In the genomic region with DNA sequence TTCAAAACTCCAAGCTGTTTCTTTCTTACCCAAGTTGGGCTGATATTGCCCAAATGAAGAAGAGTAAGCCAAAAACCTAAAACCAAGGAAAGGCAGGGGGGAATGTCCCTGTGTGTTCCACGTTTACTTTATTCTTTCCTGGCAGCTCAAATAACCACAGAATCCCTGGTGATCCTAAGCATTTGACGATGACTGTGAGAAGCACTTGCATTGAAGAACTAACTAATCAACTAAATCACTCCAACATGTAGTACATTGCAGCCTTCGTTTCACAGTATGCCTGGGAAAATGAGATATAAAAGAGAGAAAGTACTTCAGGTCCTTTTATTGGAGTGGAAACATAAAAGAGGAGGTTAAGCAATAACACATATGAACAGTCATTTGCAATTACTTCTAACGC, we compare ENCODE assay signal across 26 cellular contexts.
"Had no signal": no experiment of that assay in that cellular context is flagged by ENCODE, and none has a peak within 500 bp of the region (broad histone marks: within the 10 kb centered on the region; RNA-seq: fewer than 3 reads in every experiment).

No MANE protein-coding gene starts in this region.

- H3K9me3 ChIP-seq: esophagus squamous epithelium, gastrocnemius medialis, neutrophil, pancreas, right lobe of liver, testis, tibial artery had no signal

- H3K27me3 ChIP-seq: esophagus squamous epithelium, gastrocnemius medialis, neutrophil, pancreas, right lobe of liver, testis, tibial artery had no signal

- H3K27ac Mint-ChIP-seq: effector memory CD8-positive, alpha-beta T cell; memory B cell; natural killer cell; stimulated activated effector memory CD8-positive, alpha-beta T cell treated with anti-CD3 and anti-CD28 coated beads, Interleukin-12 subunit alpha, Interleukin-12 subunit beta, amount 100 ng/mL, for 72 hours; type B pancreatic cell had no signal

- H3K4me3 Mint-ChIP-seq: effector memory CD8-positive, alpha-beta T cell; memory B cell; natural killer cell; neural crest cell; stimulated activated effector memory CD8-positive, alpha-beta T cell treated with anti-CD3 and anti-CD28 coated beads, Interleukin-12 subunit alpha, Interleukin-12 subunit beta, amount 100 ng/mL, for 72 hours; type B pancreatic cell had no signal

- H3K36me3 Mint-ChIP-seq: memory B cell; natural killer cell; stimulated activated effector memory CD8-positive, alpha-beta T cell treated with anti-CD3 and anti-CD28 coated beads, Interleukin-12 subunit alpha, Interleukin-12 subunit beta, amount 100 ng/mL, for 72 hours; type B pancreatic cell had no signal

- H3K4me3 ChIP-seq: esophagus squamous epithelium, gastrocnemius medialis, lung, pancreas, right lobe of liver, smooth muscle cell, testis, tibial artery had no signal

- ATAC-seq: effector memory CD8-positive, alpha-beta T cell; gastrocnemius medialis; natural killer cell; pancreas; right lobe of liver; stimulated activated effector memory CD8-positive, alpha-beta T cell treated with anti-CD3 and anti-CD28 coated beads, Interleukin-12 subunit alpha, Interleukin-12 subunit beta, amount 100 ng/mL, for 72 hours had no signal

- FAIRE-seq: endometrium, keratinocyte, pancreas had no signal

- H3K36me3 ChIP-seq: esophagus squamous epithelium, gastrocnemius medialis, neutrophil, pancreas, right lobe of liver, tibial artery had no signal

- H3K27me3 Mint-ChIP-seq: effector memory CD8-positive, alpha-beta T cell; type B pancreatic cell had no signal

- H3K4me2 ChIP-seq: smooth muscle cell had no signal

- H3K4me1 ChIP-seq: esophagus squamous epithelium, gastrocnemius medialis, pancreas, right lobe of liver, testis, tibial artery had no signal

- H3K4me1 Mint-ChIP-seq: memory B cell; stimulated activated effector memory CD8-positive, alpha-beta T cell treated with anti-CD3 and anti-CD28 coated beads, Interleukin-12 subunit alpha, Interleukin-12 subunit beta, amount 100 ng/mL, for 72 hours had no signal

- DNase-seq: cortex of kidney; effector memory CD8-positive, alpha-beta T cell; erythroblast; esophagus squamous epithelium; foreskin fibroblast; gastrocnemius medialis; head of caudate nucleus; natural killer cell; pancreas; right lobe of liver; stimulated activated CD4-positive, alpha-beta T cell treated with anti-CD3 and anti-CD28 coated beads, Interleukin-12 subunit alpha, Interleukin-12 subunit beta, amount 100 ng/mL, for 4 hours; stimulated activated CD4-positive, alpha-beta T cell treated with anti-CD3 and anti-CD28 coated beads, Interleukin-1b, Interleukin-23, amount 100 ng/mL, for 48 hours; stimulated activated CD4-positive, alpha-beta T cell treated with anti-CD3 and anti-CD28 coated beads, Interleukin-4, amount 100 ng/mL, for 24 hours; stimulated activated naive CD4-positive, alpha-beta T cell treated with Interleukin-2 at 50 U/mL for 16 hours; substantia nigra; testis; tibial artery had no signal

- H3K27ac ChIP-seq: esophagus squamous epithelium, gastrocnemius medialis, neutrophil, pancreas, right lobe of liver, testis, tibial artery had no signal

- H3K9me3 Mint-ChIP-seq: natural killer cell; neural crest cell; stimulated activated effector memory CD8-positive, alpha-beta T cell treated with anti-CD3 and anti-CD28 coated beads, Interleukin-12 subunit alpha, Interleukin-12 subunit beta, amount 100 ng/mL, for 72 hours; type B pancreatic cell had no signal
